3 cellular contexts compared by ENCODE assay signal in the genomic region with DNA sequence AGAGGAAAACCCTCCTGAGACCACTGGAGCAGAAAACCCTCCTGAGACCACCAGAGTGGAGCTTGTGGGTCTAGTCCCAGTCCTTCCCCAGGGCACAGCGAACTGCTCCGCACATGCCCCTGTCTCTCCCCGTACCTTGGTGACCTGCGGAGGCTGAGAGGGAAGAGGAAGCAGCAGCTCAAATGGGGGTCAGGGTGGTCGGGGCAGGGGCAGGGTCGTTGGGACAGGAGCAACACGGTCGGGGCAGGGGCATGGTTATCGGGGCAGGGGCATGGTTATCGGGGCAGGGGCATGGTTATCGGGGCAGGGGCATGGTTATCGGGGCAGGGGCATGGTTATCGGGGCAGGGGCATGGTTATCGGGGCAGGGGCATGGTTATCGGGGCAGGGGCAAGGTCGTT. TPM values are rescaled to one million over a fixed set of nuclear protein-coding genes. Genes with fewer than 3 reads are reported as not detected.
"Had no signal": no experiment of that assay in that cellular context is flagged by ENCODE, and none has a peak within 500 bp of the region (broad histone marks: within the 10 kb centered on the region; RNA-seq: fewer than 3 reads in every experiment).

No MANE protein-coding gene starts in this region.

RNA-seq across cellular contexts. Expression of gene UTS2R, which starts 40.5 kb away (rescaled TPM):
- total RNA-seq: HT-29, HT1080, IMR-90 had no signal
